15 cellular contexts compared by ENCODE assay signal in genomic region chr5:64766105-64766504, GRCh38. TPM values are rescaled to one million over a fixed set of nuclear protein-coding genes. Genes with fewer than 3 reads are reported as not detected.
DNase-seq lines count a peak whose midpoint lies in the region; ATAC-seq and TF ChIP-seq lines count a peak whose summit lies in the region.
"Had no signal": no experiment of that assay in that cellular context is flagged by ENCODE, and none has a peak within 500 bp of the region (broad histone marks: within the 10 kb centered on the region; RNA-seq: fewer than 3 reads in every experiment).

No MANE protein-coding gene starts in this region.

- ATAC-seq in GM19452 (IDR thresholded peaks at IDR 0.05; ENCODE audit: unreplicated experiment) (no peak), GM19467 (IDR thresholded peaks at IDR 0.05; ENCODE audit: unreplicated experiment) (no peak)
- ATAC-seq: body of pancreas had no signal

- H3K79me2 ChIP-seq in OCI-LY7 (ENCODE audit: insufficient read depth, low read depth, low read length): peaks cover 48% of the 10 kb centered on the region

- H4K20me1 ChIP-seq in OCI-LY7 (ENCODE audit: insufficient read depth, low read length): no peaks in the 10 kb centered on the region

- H3K4me1 ChIP-seq in OCI-LY7 (ENCODE audit: insufficient read depth, low read length, poor library complexity, severe bottlenecking): peaks cover 29% of the 10 kb centered on the region
- H3K4me1 ChIP-seq in neutrophil (ENCODE audit: control insufficient read depth in 1 of 2, insufficient read depth in 1 of 2, low read depth in 1 of 2, low read length in 1 of 2): peaks cover 43% of the 10 kb centered on the region in 2 experiments

- CTCF ChIA-PET in OCI-LY7 (lab: Charles Lee; ENCODE audit: unreplicated experiment): no interaction called here

- no peak for TF ChIP-seq CTCF in OCI-LY7 (conservative IDR thresholded peaks at IDR 0.05; ENCODE audit: low read length)
- no peak for TF ChIP-seq CTCF in epithelial cell of esophagus (IDR thresholded peaks at IDR 0.05; ENCODE audit: insufficient read depth, low read depth, low read length, missing control alignments)
- no peak for TF ChIP-seq CTCF in neutrophil (IDR thresholded peaks at IDR 0.05)
- no peak for TF ChIP-seq CTCF in GM10266 (IDR thresholded peaks at IDR 0.05; ENCODE audit: control insufficient read depth, insufficient read depth, low read depth, missing control alignments)

- no peak overlapping the region for H3K27ac ChIP-seq in OCI-LY7 (ENCODE audit: low read depth, low read length, poor library complexity, severe bottlenecking)
- H3K27ac ChIP-seq in neutrophil: peak overlapping the region; percentile 86
- H3K27ac ChIP-seq: body of pancreas, left ventricle myocardium inferior had no signal

- H3K4me2 ChIP-seq in OCI-LY7 (ENCODE audit: low read length): peak overlapping the region; percentile 97

- H3K9me3 Mint-ChIP-seq in activated CD4-positive, alpha-beta T cell treated with anti-CD3 and anti-CD28 coated beads, Interleukin-2, amount 10 ng/mL, durations not matched to agents 24 days and 14 days: no peaks in the 10 kb centered on the region

- DNase-seq in activated CD4-positive, alpha-beta T cell treated with anti-CD3 and anti-CD28 coated beads, Interleukin-2, amount 10 ng/mL, durations not matched to agents 24 days and 14 days: peak; percentile 61
- no peak for DNase-seq in activated CD4-positive, alpha-beta T cell treated with anti-CD3 and anti-CD28 coated beads for 1 hour
- DNase-seq in OCI-LY7 (ENCODE audit: low spot score) (no peak), epithelial cell of esophagus (ENCODE audit: low read depth) (peak; percentile 99), GM10266 (ENCODE audit: extremely low spot score) (no peak)
- DNase-seq: activated CD8-positive, alpha-beta memory T cell treated with anti-CD3 and anti-CD28 coated beads for 24 hours; body of pancreas; left ventricle myocardium inferior; NCI-H1417; NCI-H526 treated with DMSO at 0.1 percent for 48 hours; posterior cingulate gyrus; stimulated activated CD4-positive, alpha-beta T cell treated with anti-CD3 and anti-CD28 coated beads, Interleukin-4, amount 100 ng/mL, for 24 hours had no signal

- H3K36me3 ChIP-seq in OCI-LY7 (ENCODE audit: insufficient read depth, low read length) (peaks cover 36% of the 10 kb centered on the region), neutrophil (peaks cover 5% of the 10 kb centered on the region)

- no peak overlapping the region for H2AFZ ChIP-seq in OCI-LY7 (ENCODE audit: low read length)

- no peaks in the 10 kb centered on the region for H3K27me3 Mint-ChIP-seq in activated CD4-positive, alpha-beta T cell treated with anti-CD3 and anti-CD28 coated beads, Interleukin-2, amount 10 ng/mL, durations not matched to agents 24 days and 14 days

- H3K4me3 ChIP-seq in OCI-LY7 (ENCODE audit: low read depth, low read length, poor library complexity, severe bottlenecking) (no peak overlapping the region), epithelial cell of esophagus (ENCODE audit: low read length) (no peak overlapping the region), neutrophil (ENCODE audit: low read depth in 1 of 2, low read length in 1 of 2) (no peak overlapping the region)
- H3K4me3 ChIP-seq: body of pancreas had no signal

- no peaks in the 10 kb centered on the region for H3K9me2 ChIP-seq in OCI-LY7 (ENCODE audit: insufficient read depth, low read length)

- intact Hi-C loops in activated CD4-positive, alpha-beta T cell treated with anti-CD3 and anti-CD28 coated beads, Interleukin-2, amount 10 ng/mL, durations not matched to agents 24 days and 14 days (cut with micrococcal nuclease): loop anchor here (5.0 kb wide), 3 partner anchors 129 to 716 kb away; partner anchors contain the start of gene ADAMTS6
- intact Hi-C loops in OCI-LY7 (cut with micrococcal nuclease; ENCODE audit: unreplicated experiment): no loop called here

- BruUV-seq in OCI-LY7 (replicated peaks; lab: Mats Ljungman, UMichigan): no TSS peak

- H3K9me3 ChIP-seq in OCI-LY7 (ENCODE audit: low read length) (no peaks in the 10 kb centered on the region), neutrophil (no peaks in the 10 kb centered on the region)
- H3K9me3 ChIP-seq: body of pancreas, left ventricle myocardium inferior had no signal

- no peaks in the 10 kb centered on the region for H3K27me3 ChIP-seq in neutrophil
- H3K27me3 ChIP-seq: body of pancreas had no signal

- H3K36me3 Mint-ChIP-seq in activated CD4-positive, alpha-beta T cell treated with anti-CD3 and anti-CD28 coated beads, Interleukin-2, amount 10 ng/mL, durations not matched to agents 24 days and 14 days (ENCODE audit: low read depth): peaks cover 18% of the 10 kb centered on the region

- peak overlapping the region; percentile 49 for H3K4me3 Mint-ChIP-seq in activated CD4-positive, alpha-beta T cell treated with anti-CD3 and anti-CD28 coated beads, Interleukin-2, amount 10 ng/mL, durations not matched to agents 24 days and 14 days

- H3K4me1 Mint-ChIP-seq in activated CD4-positive, alpha-beta T cell treated with anti-CD3 and anti-CD28 coated beads, Interleukin-2, amount 10 ng/mL, durations not matched to agents 24 days and 14 days: peaks cover 39% of the 10 kb centered on the region

- POLR2A ChIA-PET in OCI-LY7 (lab: Charles Lee): interaction anchor here (0.7 to 2.2 kb wide), 2 partner anchors 8 to 17 kb away, joined by 3 to 11 read pairs; no protein-coding TSS in a partner anchor

- peak overlapping the region; percentile 45 for H3K27ac Mint-ChIP-seq in activated CD4-positive, alpha-beta T cell treated with anti-CD3 and anti-CD28 coated beads, Interleukin-2, amount 10 ng/mL, durations not matched to agents 24 days and 14 days

RNA-seq across cellular contexts. Expression of gene SREK1IP1, which starts 2.4 kb away (rescaled TPM):
- total RNA-seq in activated CD4-positive, alpha-beta T cell treated with anti-CD3 and anti-CD28 coated beads, Interleukin-2, amount 10 ng/mL, durations not matched to agents 24 days and 14 days: 31.1 and 34.8 TPM in 2 replicates
- 4.8 and 9.6 TPM in 2 replicates for total RNA-seq in OCI-LY7 (2014; rRNA removed; shearing (Covaris generic))
- 23.0 and 30.7 TPM in 2 replicates for total RNA-seq in OCI-LY7 (2022)

RNA-seq across cellular contexts. Expression of gene CWC27, which starts 2.6 kb away (rescaled TPM):
- 31.8 and 32.4 TPM in 2 replicates for total RNA-seq in activated CD4-positive, alpha-beta T cell treated with anti-CD3 and anti-CD28 coated beads, Interleukin-2, amount 10 ng/mL, durations not matched to agents 24 days and 14 days
- total RNA-seq in OCI-LY7 (2014; rRNA removed; shearing (Covaris generic)): 15.4 and 18.8 TPM in 2 replicates
- 33.1 and 34.4 TPM in 2 replicates for total RNA-seq in OCI-LY7 (2022)

Comparison
In these comparisons a context has a peak if more than half of its experiments do, and no peak if none do; other contexts are left out.
1. DNase-seq: peak in activated CD4-positive, alpha-beta T cell treated with anti-CD3 and anti-CD28 coated beads, Interleukin-2, amount 10 ng/mL, durations not matched to agents 24 days and 14 days (single experiment) and epithelial cell of esophagus (single experiment); none in activated CD4-positive, alpha-beta T cell treated with anti-CD3 and anti-CD28 coated beads for 1 hour (single experiment), OCI-LY7 (single experiment) and GM10266 (single experiment).